ENCODE assay signal across 8 cellular contexts in the genomic region with DNA sequence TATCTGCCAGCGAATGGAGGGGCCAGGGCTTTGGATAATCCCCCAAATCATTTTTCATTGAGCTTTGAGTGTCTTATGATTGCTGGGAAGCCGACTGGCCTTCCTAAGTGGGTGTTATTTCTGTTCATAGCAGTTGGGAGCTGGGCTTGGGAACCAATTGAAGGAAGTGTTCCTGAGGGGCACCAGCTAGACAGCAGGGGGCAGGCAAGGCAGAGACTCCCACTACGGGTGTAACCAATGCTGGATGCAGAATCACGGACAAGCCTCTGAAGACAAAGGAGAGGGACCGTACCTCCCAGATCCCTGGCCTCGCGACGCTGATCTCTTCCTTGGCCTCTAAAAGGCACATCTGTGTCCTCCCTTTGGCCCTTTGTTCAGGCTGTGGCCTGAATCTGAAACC.
DNase-seq lines count a peak whose midpoint lies in the region; ATAC-seq and TF ChIP-seq lines count a peak whose summit lies in the region.

No MANE protein-coding gene starts in this region.

- intact Hi-C loops in left lung (cut with DNase I), result no loop called here
- intact Hi-C loops in activated T-helper 1 cell treated with anti-CD3 and anti-CD28 coated beads, Interleukin-12 subunit alpha, Interleukin-12 subunit beta, Interleukin-2, Interleukin-4 antibody, amounts not matched to agents 30 ng/mL and 10 ng/mL and 1 ng/mL, durations not matched to agents 14 hours and 24 hours and 36 hours (cut with micrococcal nuclease), result no loop called here

- H3K4me3 ChIP-seq in left lung, result no peak overlapping the region

- H3K27ac ChIP-seq in left lung, result no peak overlapping the region

- H3K4me1 Mint-ChIP-seq in brain, result peaks cover 39% of the 10 kb centered on the region
- H3K4me1 Mint-ChIP-seq in activated T-helper 1 cell treated with anti-CD3 and anti-CD28 coated beads, Interleukin-12 subunit alpha, Interleukin-12 subunit beta, Interleukin-2, Interleukin-4 antibody, amounts not matched to agents 30 ng/mL and 10 ng/mL and 1 ng/mL, durations not matched to agents 14 hours and 24 hours and 36 hours (ENCODE audit: low read depth), result no peaks in the 10 kb centered on the region

- DNase-seq in Daoy (ENCODE audit: low read depth) (peak; percentile 61), NCI-H2029 treated with DMSO at 0.1 percent for 48 hours (lab: John Stamatoyannopoulos, UW) (peak; percentile 78), left lung (no peak)
- no peak for DNase-seq in stimulated activated CD4-positive, alpha-beta T cell treated with anti-CD3 and anti-CD28 coated beads, Interleukin-4, amount 100 ng/mL, for 1 hour
- no peak for DNase-seq in activated CD4-positive, alpha-beta T cell treated with anti-CD3 and anti-CD28 coated beads for 4 hours
- no peak for DNase-seq in activated T-helper 1 cell treated with anti-CD3 and anti-CD28 coated beads, Interleukin-12 subunit alpha, Interleukin-12 subunit beta, Interleukin-2, Interleukin-4 antibody, amounts not matched to agents 30 ng/mL and 10 ng/mL and 1 ng/mL, durations not matched to agents 14 hours and 24 hours and 36 hours (ENCODE audit: low spot score)
- DNase-seq in activated CD4-positive, CD25-positive, alpha-beta regulatory T cell treated with anti-CD3 and anti-CD28 coated beads, Interleukin-2, amount 50 U/mL, for 72 hours, result no peak

- peaks cover 0 to 6% (median 0%) of the 10 kb centered on the region in 5 experiments for H3K9me3 Mint-ChIP-seq in brain
- H3K9me3 Mint-ChIP-seq in activated T-helper 1 cell treated with anti-CD3 and anti-CD28 coated beads, Interleukin-12 subunit alpha, Interleukin-12 subunit beta, Interleukin-2, Interleukin-4 antibody, amounts not matched to agents 30 ng/mL and 10 ng/mL and 1 ng/mL, durations not matched to agents 14 hours and 24 hours and 36 hours, result no peaks in the 10 kb centered on the region

- no peaks in the 10 kb centered on the region for H3K9me3 ChIP-seq in left lung

- H3K27me3 ChIP-seq in left lung, result peaks cover 0 to 30% of the 10 kb centered on the region in 2 donors

- peak overlapping the region; percentile 62 to 93 (median 75) for H3K27ac Mint-ChIP-seq in brain
- H3K27ac Mint-ChIP-seq in activated T-helper 1 cell treated with anti-CD3 and anti-CD28 coated beads, Interleukin-12 subunit alpha, Interleukin-12 subunit beta, Interleukin-2, Interleukin-4 antibody, amounts not matched to agents 30 ng/mL and 10 ng/mL and 1 ng/mL, durations not matched to agents 14 hours and 24 hours and 36 hours, result no peak overlapping the region

- TF ChIP-seq CTCF in brain (conservative IDR thresholded peaks at IDR 0.05) (peak; percentile 68 to 74), left lung (IDR thresholded peaks at IDR 0.05) (peak; percentile 21 to 38)

- ATAC-seq in left lung, result peak; percentile 77

- no peak overlapping the region for H3K4me3 Mint-ChIP-seq in brain
- no peak overlapping the region for H3K4me3 Mint-ChIP-seq in activated T-helper 1 cell treated with anti-CD3 and anti-CD28 coated beads, Interleukin-12 subunit alpha, Interleukin-12 subunit beta, Interleukin-2, Interleukin-4 antibody, amounts not matched to agents 30 ng/mL and 10 ng/mL and 1 ng/mL, durations not matched to agents 14 hours and 24 hours and 36 hours

- H3K4me1 ChIP-seq in left lung, result no peaks in the 10 kb centered on the region

- no peaks in the 10 kb centered on the region for H3K36me3 Mint-ChIP-seq in brain
- H3K36me3 Mint-ChIP-seq in activated T-helper 1 cell treated with anti-CD3 and anti-CD28 coated beads, Interleukin-12 subunit alpha, Interleukin-12 subunit beta, Interleukin-2, Interleukin-4 antibody, amounts not matched to agents 30 ng/mL and 10 ng/mL and 1 ng/mL, durations not matched to agents 14 hours and 24 hours and 36 hours (ENCODE audit: low read depth), result no peaks in the 10 kb centered on the region

- H3K36me3 ChIP-seq in left lung, result no peaks in the 10 kb centered on the region

- H3K27me3 Mint-ChIP-seq in brain, result peaks cover 11% of the 10 kb centered on the region
- peaks cover 22% of the 10 kb centered on the region for H3K27me3 Mint-ChIP-seq in activated T-helper 1 cell treated with anti-CD3 and anti-CD28 coated beads, Interleukin-12 subunit alpha, Interleukin-12 subunit beta, Interleukin-2, Interleukin-4 antibody, amounts not matched to agents 30 ng/mL and 10 ng/mL and 1 ng/mL, durations not matched to agents 14 hours and 24 hours and 36 hours (ENCODE audit: insufficient read depth)

Comparison
In these comparisons a context has a peak if more than half of its experiments do, and no peak if none do; other contexts are left out.
1. DNase-seq: peak in Daoy (single experiment) and NCI-H2029 treated with DMSO at 0.1 percent for 48 hours (single experiment); none in left lung (0 of 2), stimulated activated CD4-positive, alpha-beta T cell treated with anti-CD3 and anti-CD28 coated beads, Interleukin-4, amount 100 ng/mL, for 1 hour (single experiment), activated CD4-positive, alpha-beta T cell treated with anti-CD3 and anti-CD28 coated beads for 4 hours (0 of 2), activated T-helper 1 cell treated with anti-CD3 and anti-CD28 coated beads, Interleukin-12 subunit alpha, Interleukin-12 subunit beta, Interleukin-2, Interleukin-4 antibody, amounts not matched to agents 30 ng/mL and 10 ng/mL and 1 ng/mL, durations not matched to agents 14 hours and 24 hours and 36 hours (single experiment) and activated CD4-positive, CD25-positive, alpha-beta regulatory T cell treated with anti-CD3 and anti-CD28 coated beads, Interleukin-2, amount 50 U/mL, for 72 hours (single experiment).